In genomic region chr1:199422206-199422605, GRCh38 we compare ENCODE assay signal across 11 cellular contexts.
DNase-seq lines count a peak whose midpoint lies in the region; ATAC-seq and TF ChIP-seq lines count a peak whose summit lies in the region.
"Had no signal": no experiment of that assay in that cellular context is flagged by ENCODE, and none has a peak within 500 bp of the region (broad histone marks: within the 10 kb centered on the region; RNA-seq: fewer than 3 reads in every experiment).

No MANE protein-coding gene starts in this region.

- TF ChIP-seq CTCF in AG10803 (conservative IDR thresholded peaks at IDR 0.05; ENCODE audit: low read length) (peak; percentile 60), WTC11 (IDR thresholded peaks at IDR 0.05) (no peak)

- CTCF ChIA-PET in WTC11 (lab: Charles Lee) = interaction anchor here (0.6 to 1.7 kb wide), 25 partner anchors 8 to 723 kb away, joined by 3 to 25 read pairs (median 3); no protein-coding TSS in a partner anchor

- POLR2A ChIA-PET in WTC11 (lab: Charles Lee) = no interaction called here

- DNase-seq in AG10803 (ENCODE audit: low read depth) (peak; percentile 50), HPDE6-E6E7 (ENCODE audit: extremely low spot score) (peak; percentile 22), WTC11 (ENCODE audit: low spot score) (peak; percentile 44), iPS-NIHi11 (ENCODE audit: low spot score) (peak; percentile 45), NCI-H1092 (lab: John Stamatoyannopoulos, UW) (no peak)
- DNase-seq in stimulated activated naive CD4-positive, alpha-beta T cell treated with Interleukin-2 at 50 U/mL for 16 hours (lab: John Stamatoyannopoulos, UW) = no peak
- no peak for DNase-seq in activated naive CD4-positive, alpha-beta T cell treated with Interleukin-2 at 50 U/mL for 16 hours
- DNase-seq: colonic mucosa had no signal

- H3K27ac Mint-ChIP-seq in WTC11 = no peak overlapping the region
- H3K27ac Mint-ChIP-seq: memory B cell had no signal

- no peaks in the 10 kb centered on the region for H3K4me1 Mint-ChIP-seq in WTC11
- H3K4me1 Mint-ChIP-seq: memory B cell had no signal

- no peak overlapping the region for H3K4me3 ChIP-seq in AG10803 (ENCODE audit: low read length)
- H3K4me3 ChIP-seq: colonic mucosa, upper lobe of left lung had no signal

- H3K27me3 Mint-ChIP-seq in WTC11 (ENCODE audit: low read depth) = no peaks in the 10 kb centered on the region
- H3K27me3 Mint-ChIP-seq: memory B cell had no signal

- H3K9me3 Mint-ChIP-seq in WTC11 = peaks cover 24% of the 10 kb centered on the region

- H3K4me3 Mint-ChIP-seq in WTC11 = no peak overlapping the region
- H3K4me3 Mint-ChIP-seq: memory B cell had no signal

- peak; percentile 100 for ATAC-seq in WTC11
- ATAC-seq in GM21381 (IDR thresholded peaks at IDR 0.05; ENCODE audit: unreplicated experiment) = no peak

- peaks cover 6% of the 10 kb centered on the region; the same call in 1 of the 2 replicates for H3K36me3 Mint-ChIP-seq in WTC11

TF ChIP-seq in WTC11, 78 proteins besides CTCF, POLR2A, EP300 and RAD21:
- TF ChIP-seq ATF2 (CRISPR knock-in tag; IDR thresholded peaks at IDR 0.05; ENCODE audit: borderline replicate concordance, low read depth) = no peak
- TF ChIP-seq ZNF532 (CRISPR knock-in tag; IDR thresholded peaks at IDR 0.05; ENCODE audit: borderline replicate concordance) = no peak
- no peak for TF ChIP-seq CDX4 (CRISPR knock-in tag; IDR thresholded peaks at IDR 0.05; ENCODE audit: borderline replicate concordance)
- TF ChIP-seq RORB (CRISPR knock-in tag; IDR thresholded peaks at IDR 0.05) = no peak
- no peak for TF ChIP-seq RELA (CRISPR knock-in tag; IDR thresholded peaks at IDR 0.05; ENCODE audit: borderline replicate concordance)
- no peak for TF ChIP-seq PRDM15 (CRISPR knock-in tag; IDR thresholded peaks at IDR 0.05)
- TF ChIP-seq ATF3 (CRISPR knock-in tag; conservative IDR thresholded peaks at IDR 0.05) = no peak
- TF ChIP-seq ZNF423 (CRISPR knock-in tag; IDR thresholded peaks at IDR 0.05) = no peak
- TF ChIP-seq ATF1 (CRISPR knock-in tag; IDR thresholded peaks at IDR 0.05) = no peak

Comparison
In these comparisons a context has a peak if more than half of its experiments do, and no peak if none do; other contexts are left out.
1. DNase-seq: peak in AG10803 (single experiment), HPDE6-E6E7 (single experiment), WTC11 (single experiment) and iPS-NIHi11 (single experiment); none in NCI-H1092 (single experiment), stimulated activated naive CD4-positive, alpha-beta T cell treated with Interleukin-2 at 50 U/mL for 16 hours (single experiment) and activated naive CD4-positive, alpha-beta T cell treated with Interleukin-2 at 50 U/mL for 16 hours (single experiment).